8 cellular contexts compared by ENCODE assay signal in genomic region chr4:2797545-2798305, GRCh38. TPM values are rescaled to one million over a fixed set of nuclear protein-coding genes. Genes with fewer than 3 reads are reported as not detected.
DNase-seq lines count a peak whose midpoint lies in the region; ATAC-seq and TF ChIP-seq lines count a peak whose summit lies in the region.

No MANE protein-coding gene starts in this region.

- peak; percentile 8 for DNase-seq in DMS 273 treated with DMSO at 0.1 percent for 48 hours (lab: John Stamatoyannopoulos, UW)
- DNase-seq in T-helper 2 cell treated with Interferon-gamma antibody and Interleukin-4, amounts not matched to agents 5 μg/mL and 100 μg/mL, for 36 hours (ENCODE audit: low spot score) = peak; percentile 58
- peak in 4 of 5 donors; percentile 11 to 31 (median 22) for DNase-seq in ovary
- no peak for DNase-seq in NCI-H2196 (lab: John Stamatoyannopoulos, UW; ENCODE audit: unreplicated experiment)
- DNase-seq in HEK293T (ENCODE audit: extremely low spot score) = no peak

- peaks cover 2% of the 10 kb centered on the region for H3K36me3 Mint-ChIP-seq in T-helper 2 cell treated with Interferon-gamma antibody and Interleukin-4, amounts not matched to agents 5 μg/mL and 100 μg/mL, for 36 hours (ENCODE audit: low read depth)
- peaks cover 96% of the 10 kb centered on the region for H3K36me3 Mint-ChIP-seq in dendritic cell treated with granulocyte-macrophage colony-stimulating factor and Interleukin-4, amounts not matched to agents 40 ng/mL and 50 ng/mL, for 4 days (ENCODE audit: low read depth)

- no peaks in the 10 kb centered on the region for H3K27me3 ChIP-seq in ovary

- H3K27ac Mint-ChIP-seq in T-helper 2 cell treated with Interferon-gamma antibody and Interleukin-4, amounts not matched to agents 5 μg/mL and 100 μg/mL, for 36 hours = peak overlapping the region; percentile 92
- peak overlapping the region; percentile 94 for H3K27ac Mint-ChIP-seq in dendritic cell treated with granulocyte-macrophage colony-stimulating factor and Interleukin-4, amounts not matched to agents 40 ng/mL and 50 ng/mL, for 4 days

- intact Hi-C loops in dendritic cell treated with granulocyte-macrophage colony-stimulating factor and Interleukin-4, amounts not matched to agents 40 ng/mL and 50 ng/mL, for 4 days (cut with micrococcal nuclease) = loop anchor here (5.0 kb wide), 1 partner anchor 135 kb away; no protein-coding TSS in a partner anchor
- intact Hi-C loops in ovary (cut with DNase I) = no loop called here

- TF ChIP-seq EP300 in ovary (IDR thresholded peaks at IDR 0.05) = no peak

- no peak overlapping the region for H3K4me3 ChIP-seq in ovary

- CTCF ChIA-PET in HEK293T (lab: Yijun Ruan, JAX) = no interaction called here

- TF ChIP-seq POLR2A in ovary (IDR thresholded peaks at IDR 0.05) = no peak

- no peak for ATAC-seq in GM21381 (IDR thresholded peaks at IDR 0.05; ENCODE audit: unreplicated experiment)
- no peak for ATAC-seq in HG03571 (IDR thresholded peaks at IDR 0.05; ENCODE audit: unreplicated experiment)

- no peak for TF ChIP-seq CTCF in ovary (IDR thresholded peaks at IDR 0.05)

- no peaks in the 10 kb centered on the region for H3K9me3 ChIP-seq in ovary

- H3K27ac ChIP-seq in ovary = peak overlapping the region in 1 of 2 donors; percentile 19

- WGBS in ovary, 3 donors = 81 to 84% (median 84%) methylated on average over 22 to 23 of the region's 23 CpGs

- H3K4me3 Mint-ChIP-seq in T-helper 2 cell treated with Interferon-gamma antibody and Interleukin-4, amounts not matched to agents 5 μg/mL and 100 μg/mL, for 36 hours = peak overlapping the region; percentile 90
- peak overlapping the region; percentile 86 for H3K4me3 Mint-ChIP-seq in dendritic cell treated with granulocyte-macrophage colony-stimulating factor and Interleukin-4, amounts not matched to agents 40 ng/mL and 50 ng/mL, for 4 days

- H3K4me1 ChIP-seq in ovary (ENCODE audit: insufficient read depth) = peaks cover 27% of the 10 kb centered on the region

- H3K4me1 Mint-ChIP-seq in T-helper 2 cell treated with Interferon-gamma antibody and Interleukin-4, amounts not matched to agents 5 μg/mL and 100 μg/mL, for 36 hours (ENCODE audit: low read depth) = peaks cover 37% of the 10 kb centered on the region
- H3K4me1 Mint-ChIP-seq in dendritic cell treated with granulocyte-macrophage colony-stimulating factor and Interleukin-4, amounts not matched to agents 40 ng/mL and 50 ng/mL, for 4 days (ENCODE audit: low read depth) = peaks cover 86% of the 10 kb centered on the region

- H3K27me3 Mint-ChIP-seq in T-helper 2 cell treated with Interferon-gamma antibody and Interleukin-4, amounts not matched to agents 5 μg/mL and 100 μg/mL, for 36 hours (ENCODE audit: low read depth) = no peaks in the 10 kb centered on the region
- H3K27me3 Mint-ChIP-seq in dendritic cell treated with granulocyte-macrophage colony-stimulating factor and Interleukin-4, amounts not matched to agents 40 ng/mL and 50 ng/mL, for 4 days = no peaks in the 10 kb centered on the region

- no peaks in the 10 kb centered on the region for H3K9me3 Mint-ChIP-seq in T-helper 2 cell treated with Interferon-gamma antibody and Interleukin-4, amounts not matched to agents 5 μg/mL and 100 μg/mL, for 36 hours
- no peaks in the 10 kb centered on the region for H3K9me3 Mint-ChIP-seq in dendritic cell treated with granulocyte-macrophage colony-stimulating factor and Interleukin-4, amounts not matched to agents 40 ng/mL and 50 ng/mL, for 4 days

- no peaks in the 10 kb centered on the region for H3K36me3 ChIP-seq in ovary

- POLR2A ChIA-PET in HEK293T (lab: Yijun Ruan, JAX) = interaction anchor here (1.3 kb wide), 1 partner anchor 14 kb away, joined by 5 read pairs; no protein-coding TSS in a partner anchor

TF ChIP-seq in HEK293T, 16 proteins besides CTCF, POLR2A, EP300 and RAD21:
- no peak for TF ChIP-seq BHLHE40 (IDR thresholded peaks at IDR 0.05; ENCODE audit: borderline replicate concordance)
- TF ChIP-seq SUZ12 (IDR thresholded peaks at IDR 0.05) = no peak
- TF ChIP-seq LEF1 (IDR thresholded peaks at IDR 0.05; ENCODE audit: borderline replicate concordance) = no peak
- no peak for TF ChIP-seq FOXK2 (IDR thresholded peaks at IDR 0.05)
- TF ChIP-seq PKNOX1 (IDR thresholded peaks at IDR 0.05) = no peak
- TF ChIP-seq SP1 (IDR thresholded peaks at IDR 0.05) = no peak
- TF ChIP-seq NFRKB (IDR thresholded peaks at IDR 0.05) = no peak
- TF ChIP-seq ARNT (IDR thresholded peaks at IDR 0.05) = no peak
- TF ChIP-seq L3MBTL2 (conservative IDR thresholded peaks at IDR 0.05) = no peak
- no peak for TF ChIP-seq HDGF (IDR thresholded peaks at IDR 0.05; ENCODE audit: borderline replicate concordance)
- no peak for TF ChIP-seq TARDBP (IDR thresholded peaks at IDR 0.05)
- no peak for TF ChIP-seq FOXM1 (IDR thresholded peaks at IDR 0.05; ENCODE audit: borderline replicate concordance)
- no peak for TF ChIP-seq ZNF384 (IDR thresholded peaks at IDR 0.05)
- no peak for TF ChIP-seq CTBP1 (IDR thresholded peaks at IDR 0.05; ENCODE audit: borderline replicate concordance)
- no peak for TF ChIP-seq ELF4 (IDR thresholded peaks at IDR 0.05)
- no peak for TF ChIP-seq FOXA1 (IDR thresholded peaks at IDR 0.05)

RNA-seq across cellular contexts. Expression of gene SH3BP2, which starts 4.8 kb away (rescaled TPM):
- total RNA-seq in ovary = 10 to 100 TPM; 13.6 to 46.9 (median 29.3) TPM
- polyA plus RNA-seq in ovary = 10 to 100 TPM in 1 of 2 donors, 1 to 10 TPM in 1; 5.3 to 18.3 TPM

RNA-seq across cellular contexts. Expression of gene TNIP2, which starts 41.6 kb away (rescaled TPM):
- 10 to 100 TPM; 27.2 to 43.2 (median 36.9) TPM for total RNA-seq in ovary
- polyA plus RNA-seq in ovary = 10 to 100 TPM in 1 of 2 donors, 1 to 10 TPM in 1; 6.4 to 28.4 TPM

RNA-seq across cellular contexts. Expression of gene ADD1, which starts 45.9 kb away (rescaled TPM):
- total RNA-seq in ovary = 100 to 1,000 TPM; 166 to 447 (median 389) TPM
- polyA plus RNA-seq in ovary = 100 to 1,000 TPM; 203 to 365 TPM

Comparison
In these comparisons a context has a peak if more than half of its experiments do, and no peak if none do; other contexts are left out.
1. DNase-seq: peak in DMS 273 treated with DMSO at 0.1 percent for 48 hours (single experiment), T-helper 2 cell treated with Interferon-gamma antibody and Interleukin-4, amounts not matched to agents 5 μg/mL and 100 μg/mL, for 36 hours (single experiment) and ovary (4 of 5); none in NCI-H2196 (single experiment) and HEK293T (single experiment).